In the genomic region with DNA sequence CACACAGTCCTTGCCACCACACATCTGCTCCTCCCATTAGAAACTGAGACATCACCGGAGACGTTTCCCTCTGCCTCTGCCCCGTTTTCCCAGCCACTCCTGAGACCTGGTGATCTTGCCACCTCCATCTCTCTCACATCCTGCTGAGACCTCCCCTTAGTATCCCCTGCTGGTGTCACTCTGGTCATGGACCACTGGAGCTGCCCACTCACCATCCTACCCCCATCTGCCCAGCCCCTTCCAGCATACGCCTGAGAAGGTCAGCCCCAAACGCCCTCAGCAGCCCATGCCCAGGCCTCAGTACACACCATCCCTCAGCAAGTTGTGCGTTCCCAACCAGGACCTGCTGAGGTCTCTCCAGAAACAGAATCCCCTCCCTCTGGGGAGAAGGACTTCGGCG, we compare ENCODE assay signal across 26 cellular contexts.
"Had no signal": no experiment of that assay in that cellular context is flagged by ENCODE, and none has a peak within 500 bp of the region (broad histone marks: within the 10 kb centered on the region; RNA-seq: fewer than 3 reads in every experiment).

No MANE protein-coding gene starts in this region.

- H3K27me3 Mint-ChIP-seq: activated CD8-positive, alpha-beta memory T cell treated with anti-CD3 and anti-CD28 coated beads, Interleukin-2, amount 10 ng/mL, durations not matched to agents 7 days and 5 days; activated naive CD8-positive, alpha-beta T cell; dendritic cell treated with granulocyte-macrophage colony-stimulating factor and Interleukin-4, amounts not matched to agents 40 ng/mL and 50 ng/mL, for 4 days had no signal

- ATAC-seq: activated CD8-positive, alpha-beta memory T cell treated with anti-CD3 and anti-CD28 coated beads, Interleukin-2, amount 10 ng/mL, durations not matched to agents 7 days and 5 days; activated CD8-positive, alpha-beta T cell treated with anti-CD3 and anti-CD28 coated beads, Interleukin-2, amount 10 ng/mL, durations not matched to agents 7 days and 5 days; body of pancreas; gastrocnemius medialis; naive thymus-derived CD4-positive, alpha-beta T cell; pancreas; stimulated activated naive CD8-positive, alpha-beta T cell treated with anti-CD3 and anti-CD28 coated beads, Interleukin-15, Interleukin-2, amounts not matched to agents 100 U/mL and 50 U/mL, for 24 hours had no signal

- H3K27ac ChIP-seq: body of pancreas, cardiac muscle cell, gastrocnemius medialis, pancreas, right atrium auricular region, testis, vagina had no signal

- H3K27ac Mint-ChIP-seq: activated B cell treated with CpG ODN at 0.5 μM for 24 hours; activated CD8-positive, alpha-beta memory T cell treated with anti-CD3 and anti-CD28 coated beads, Interleukin-2, amount 10 ng/mL, durations not matched to agents 7 days and 5 days; activated CD8-positive, alpha-beta T cell treated with anti-CD3 and anti-CD28 coated beads, Interleukin-2, amount 10 ng/mL, durations not matched to agents 7 days and 5 days; activated naive CD8-positive, alpha-beta T cell; activated T-helper 2 cell treated with anti-CD3 and anti-CD28 coated beads, Interferon-gamma antibody, Interleukin-2, Interleukin-4, amounts not matched to agents 10 μg/mL and 5 μg/mL and 100 μg/mL, durations not matched to agents 14 hours and 24 hours and 36 hours; dendritic cell treated with granulocyte-macrophage colony-stimulating factor and Interleukin-4, amounts not matched to agents 40 ng/mL and 50 ng/mL, for 4 days; naive thymus-derived CD4-positive, alpha-beta T cell had no signal

- H3K9me3 ChIP-seq: body of pancreas, gastrocnemius medialis, pancreas, right atrium auricular region, testis, vagina had no signal

- H3K36me3 ChIP-seq: cardiac muscle cell, gastrocnemius medialis, pancreas, right atrium auricular region, vagina had no signal

- DNase-seq: activated B cell treated with CpG ODN at 0.5 μM for 24 hours; activated CD8-positive, alpha-beta memory T cell treated with anti-CD3 and anti-CD28 coated beads, Interleukin-2, amount 10 ng/mL, durations not matched to agents 7 days and 5 days; activated CD8-positive, alpha-beta T cell treated with anti-CD3 and anti-CD28 coated beads, Interleukin-2, amount 10 ng/mL, durations not matched to agents 7 days and 5 days; activated naive CD4-positive, alpha-beta T cell treated with Interleukin-2 at 50 U/mL for 16 hours; activated T-cell treated with anti-CD3 and anti-CD28 coated beads, Interleukin-2, amount 50 U/mL, for 48 hours; anterior cingulate cortex; gastrocnemius medialis; glutamatergic neuron; midbrain; naive thymus-derived CD4-positive, alpha-beta T cell; nucleus accumbens; stimulated activated CD4-positive, alpha-beta T cell treated with anti-CD3 and anti-CD28 coated beads, Interleukin-12 subunit alpha, Interleukin-12 subunit beta, amount 100 ng/mL, for 4 hours; stimulated activated CD4-positive, alpha-beta T cell treated with anti-CD3 and anti-CD28 coated beads, Interleukin-4, amount 100 ng/mL, for 1 hour; stimulated activated naive CD8-positive, alpha-beta T cell treated with anti-CD3 and anti-CD28 coated beads, Interleukin-15, Interleukin-2, amounts not matched to agents 100 U/mL and 50 U/mL, for 24 hours; T-helper 2 cell; testis; trophoblast cell had no signal

- H3K9me3 Mint-ChIP-seq: activated B cell treated with CpG ODN at 0.5 μM for 24 hours; activated T-helper 2 cell treated with anti-CD3 and anti-CD28 coated beads, Interferon-gamma antibody, Interleukin-2, Interleukin-4, amounts not matched to agents 10 μg/mL and 5 μg/mL and 100 μg/mL, durations not matched to agents 14 hours and 24 hours and 36 hours; dendritic cell treated with granulocyte-macrophage colony-stimulating factor and Interleukin-4, amounts not matched to agents 40 ng/mL and 50 ng/mL, for 4 days; neural crest cell had no signal

- H3K4me1 Mint-ChIP-seq: activated B cell treated with CpG ODN at 0.5 μM for 24 hours; activated CD8-positive, alpha-beta memory T cell treated with anti-CD3 and anti-CD28 coated beads, Interleukin-2, amount 10 ng/mL, durations not matched to agents 7 days and 5 days; naive thymus-derived CD4-positive, alpha-beta T cell; neural crest cell had no signal

- H3K4me1 ChIP-seq: body of pancreas, gastrocnemius medialis, pancreas, right atrium auricular region, testis, vagina had no signal

- H3K27me3 ChIP-seq: body of pancreas, cardiac muscle cell, gastrocnemius medialis, pancreas, right atrium auricular region, testis, vagina had no signal

- H3K4me3 Mint-ChIP-seq: activated B cell treated with CpG ODN at 0.5 μM for 24 hours; activated CD8-positive, alpha-beta memory T cell treated with anti-CD3 and anti-CD28 coated beads, Interleukin-2, amount 10 ng/mL, durations not matched to agents 7 days and 5 days; activated CD8-positive, alpha-beta T cell treated with anti-CD3 and anti-CD28 coated beads, Interleukin-2, amount 10 ng/mL, durations not matched to agents 7 days and 5 days; activated naive CD8-positive, alpha-beta T cell; dendritic cell treated with granulocyte-macrophage colony-stimulating factor and Interleukin-4, amounts not matched to agents 40 ng/mL and 50 ng/mL, for 4 days; naive thymus-derived CD4-positive, alpha-beta T cell; neural crest cell had no signal

- H3K4me3 ChIP-seq: body of pancreas, cardiac muscle cell, gastrocnemius medialis, pancreas, right atrium auricular region, testis, vagina had no signal

- H3K36me3 Mint-ChIP-seq: activated CD8-positive, alpha-beta memory T cell treated with anti-CD3 and anti-CD28 coated beads, Interleukin-2, amount 10 ng/mL, durations not matched to agents 7 days and 5 days; activated naive CD8-positive, alpha-beta T cell; naive thymus-derived CD4-positive, alpha-beta T cell had no signal
